ENCODE assay signal across 9 cellular contexts in the genomic region with DNA sequence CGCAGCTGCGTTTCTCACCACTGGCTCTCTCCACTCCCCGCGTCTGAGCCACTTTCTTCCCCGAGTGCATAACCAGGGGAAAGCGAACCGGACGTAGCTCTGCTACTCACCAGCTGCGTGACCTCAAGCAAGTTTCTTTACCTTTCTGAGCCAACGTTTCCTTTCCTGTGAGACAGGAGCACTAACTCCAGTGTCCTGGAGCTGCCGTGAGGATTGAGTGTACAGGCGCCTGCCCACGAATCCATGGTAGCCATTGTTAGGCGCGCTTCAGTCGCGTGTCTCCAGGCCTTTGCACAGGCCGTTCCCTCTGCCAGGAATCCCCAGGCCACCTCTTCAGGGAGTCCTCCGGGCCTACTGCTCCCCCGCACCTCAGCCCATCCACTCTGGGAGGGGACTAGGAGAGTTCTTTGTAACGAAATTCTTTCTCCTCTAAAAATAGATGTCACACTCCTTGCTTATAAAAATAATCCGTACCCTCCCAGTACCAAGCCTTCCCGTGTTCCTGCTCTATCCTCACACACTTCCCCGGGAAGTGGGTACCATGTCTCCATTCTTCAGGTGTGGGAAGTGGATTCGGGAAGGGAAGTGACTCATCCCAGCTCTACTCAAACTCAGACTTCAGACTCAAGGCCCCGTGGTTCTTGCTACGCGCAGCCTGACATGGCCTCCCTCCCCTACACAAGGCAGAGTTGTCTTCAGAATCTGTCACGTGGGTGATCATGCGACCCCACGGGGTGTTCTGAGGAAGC. TPM values are rescaled to one million over a fixed set of nuclear protein-coding genes. Genes with fewer than 3 reads are reported as not detected.
DNase-seq lines count a peak whose midpoint lies in the region; ATAC-seq, FAIRE-seq and TF ChIP-seq lines count a peak whose summit lies in the region.
"Had no signal": no experiment of that assay in that cellular context is flagged by ENCODE, and none has a peak within 500 bp of the region (broad histone marks: within the 10 kb centered on the region; RNA-seq: fewer than 3 reads in every experiment).

No MANE protein-coding gene starts in this region.

- CTCF ChIA-PET in HepG2 (lab: Yijun Ruan, JAX; ENCODE audit: low intra/inter-chr PET ratio, low total read pairs), result no interaction called here

- peak; percentile 51 for ATAC-seq in GM19455 (IDR thresholded peaks at IDR 0.05; ENCODE audit: unreplicated experiment)
- ATAC-seq in HG03521 (IDR thresholded peaks at IDR 0.05; ENCODE audit: unreplicated experiment), result peak; percentile 33
- ATAC-seq in HepG2, result peak; percentile 29

- intact Hi-C loops in HepG2 (cut with micrococcal nuclease; ENCODE audit: unreplicated experiment), result no loop called here

- no peaks in the 10 kb centered on the region for H3K27me3 ChIP-seq in BLaER1 treated with 17β-estradiol and CSF1 and Interleukin-3, amounts not matched to agents 10 nM and 100 nM
- H3K27me3 ChIP-seq in HepG2 (ENCODE audit: control insufficient read depth in 1 of 2, insufficient read depth in 2 of 2, low read length in 2 of 2), result peaks cover 0 to 43% of the 10 kb centered on the region in 2 experiments; a peak in 3 of 5 replicates

- no peak for TF ChIP-seq CTCF in HepG2 (CRISPR knock-in tag; IDR thresholded peaks at IDR 0.05)
- TF ChIP-seq CTCF in GM13976 (IDR thresholded peaks at IDR 0.05; ENCODE audit: borderline replicate concordance, control extremely low read depth, extremely low read depth, insufficient read depth, missing control alignments), result no peak

- 50% methylated on average over 22 of the region's 31 CpGs for WGBS in HepG2 (ENCODE audit: low lambda C conversion rate)

- no peaks in the 10 kb centered on the region for H3K79me2 ChIP-seq in HepG2 (ENCODE audit: insufficient read depth, low read length)

- TF ChIP-seq RAD21 in HepG2 (CRISPR knock-in tag; IDR thresholded peaks at IDR 0.05), result no peak

- no TSS peak for BruUV-seq in HepG2 (replicated peaks; lab: Mats Ljungman, UMichigan)

- in situ Hi-C loops in HepG2 (cut with HindIII; ENCODE audit: extremely low pct_ligation_motif_present, low pct_unique_long_range_greater_than_20kb) (no loop called here), GM13976 (cut with MboI; ENCODE audit: low sequenced_read_pairs, unreplicated experiment) (loop anchor here (5.0 kb wide), 1 partner anchor 108 kb away; no protein-coding TSS in a partner anchor)

- no peaks in the 10 kb centered on the region for H4K20me1 ChIP-seq in BLaER1 treated with 17β-estradiol and CSF1 and Interleukin-3, amounts not matched to agents 10 nM and 100 nM
- no peaks in the 10 kb centered on the region for H4K20me1 ChIP-seq in HepG2 (ENCODE audit: insufficient read depth, low read length)

- H3K4me3 ChIP-seq in BLaER1 treated with 17β-estradiol and CSF1 and Interleukin-3, amounts not matched to agents 10 nM and 100 nM, result peak overlapping the region; percentile 28 to 62 (median 51)
- H3K4me3 ChIP-seq in HepG2 (replicated peaks in 1 of 3; ENCODE audit: insufficient read depth in 1 of 3, low read depth in 2 of 3, low read length in 3 of 3), result peak overlapping the region in 1 of 3 experiments; percentile 41; a peak in 1 of 6 replicates

- POLR2A ChIA-PET in HepG2 (lab: Yijun Ruan, JAX), result no interaction called here

- H3K27ac ChIP-seq in BLaER1 treated with 17β-estradiol and CSF1 and Interleukin-3, amounts not matched to agents 10 nM and 100 nM, result peak overlapping the region; percentile 70 to 99 (median 94)
- H3K27ac ChIP-seq in HepG2 (ENCODE audit: extremely low read length, insufficient read depth, low read length), result no peak overlapping the region
- H3K27ac ChIP-seq: epithelial cell of prostate had no signal

- H3K9ac ChIP-seq in BLaER1 treated with 17β-estradiol and CSF1 and Interleukin-3, amounts not matched to agents 10 nM and 100 nM, result peak overlapping the region; percentile 66 to 92 (median 81)
- H3K9ac ChIP-seq in HepG2 (ENCODE audit: insufficient read depth, low read depth, low read length), result no peak overlapping the region

- H3K9me3 ChIP-seq in BLaER1 treated with 17β-estradiol and CSF1 and Interleukin-3, amounts not matched to agents 10 nM and 100 nM (replicated peaks in 1 of 11), result no peaks in the 10 kb centered on the region
- no peaks in the 10 kb centered on the region for H3K9me3 ChIP-seq in HepG2 (ENCODE audit: low read length)

- DNase-seq in activated CD8-positive, alpha-beta memory T cell treated with anti-CD3 and anti-CD28 coated beads, Interleukin-2, amount 50 U/mL, for 24 hours (ENCODE audit: extremely low read depth), result peak; percentile 35
- DNase-seq in HepG2 (ENCODE audit: low spot score), result no peak
- peak; percentile 67 for DNase-seq in stimulated activated naive CD4-positive, alpha-beta T cell treated with Interleukin-2 at 50 U/mL for 16 hours (lab: John Stamatoyannopoulos, UW)
- no peak for DNase-seq in GM13976 (ENCODE audit: low spot score)
- no peak for DNase-seq in DMS114 treated with DMSO at 0.1 percent for 48 hours (lab: John Stamatoyannopoulos, UW; ENCODE audit: unreplicated experiment)

- H3K36me3 ChIP-seq in BLaER1 treated with 17β-estradiol and CSF1 and Interleukin-3, amounts not matched to agents 10 nM and 100 nM, result no peaks in the 10 kb centered on the region
- H3K36me3 ChIP-seq in HepG2 (replicated peaks in 1 of 2; ENCODE audit: control insufficient read depth in 1 of 2, insufficient read depth in 2 of 2, low read length in 2 of 2), result no peaks in the 10 kb centered on the region

- TF ChIP-seq POLR2A in HepG2 (IDR thresholded peaks at IDR 0.05; ENCODE audit: insufficient read depth in 1 of 2, low read depth in 2 of 2, low read length in 2 of 2), result no peak

- peak overlapping the region; percentile 69 to 95 (median 91) for H3K4me2 ChIP-seq in BLaER1 treated with 17β-estradiol and CSF1 and Interleukin-3, amounts not matched to agents 10 nM and 100 nM
- H3K4me2 ChIP-seq in HepG2 (ENCODE audit: low read depth, low read length), result peak overlapping the region; percentile 54

- TF ChIP-seq EP300 in HepG2 (IDR thresholded peaks at IDR 0.05; ENCODE audit: low read depth in 2 of 2, low read length in 2 of 2), result no peak
- no peak for TF ChIP-seq EP300 in HepG2 (CRISPR knock-in tag; IDR thresholded peaks at IDR 0.05; ENCODE audit: borderline replicate concordance)

- H3K4me1 ChIP-seq in BLaER1 treated with 17β-estradiol and CSF1 and Interleukin-3, amounts not matched to agents 10 nM and 100 nM, result peaks cover 92 to 100% (median 98%) of the 10 kb centered on the region in 10 experiments
- H3K4me1 ChIP-seq in HepG2 (ENCODE audit: insufficient read depth, low read length), result peaks cover 54% of the 10 kb centered on the region

- no peak for FAIRE-seq in HepG2 (lab: Jason Lieb, UNC)

- H2AFZ ChIP-seq in HepG2 (ENCODE audit: low read length), result no peak overlapping the region

TF ChIP-seq in HepG2, 621 proteins besides CTCF, POLR2A, EP300 and RAD21 (continues in another document):
- TF ChIP-seq ZNF768 (CRISPR knock-in tag; IDR thresholded peaks at IDR 0.05), result peak; percentile 75
- peak; percentile 77 for TF ChIP-seq FOSL2 (CRISPR knock-in tag; IDR thresholded peaks at IDR 0.05)
- TF ChIP-seq, protein P1, sequence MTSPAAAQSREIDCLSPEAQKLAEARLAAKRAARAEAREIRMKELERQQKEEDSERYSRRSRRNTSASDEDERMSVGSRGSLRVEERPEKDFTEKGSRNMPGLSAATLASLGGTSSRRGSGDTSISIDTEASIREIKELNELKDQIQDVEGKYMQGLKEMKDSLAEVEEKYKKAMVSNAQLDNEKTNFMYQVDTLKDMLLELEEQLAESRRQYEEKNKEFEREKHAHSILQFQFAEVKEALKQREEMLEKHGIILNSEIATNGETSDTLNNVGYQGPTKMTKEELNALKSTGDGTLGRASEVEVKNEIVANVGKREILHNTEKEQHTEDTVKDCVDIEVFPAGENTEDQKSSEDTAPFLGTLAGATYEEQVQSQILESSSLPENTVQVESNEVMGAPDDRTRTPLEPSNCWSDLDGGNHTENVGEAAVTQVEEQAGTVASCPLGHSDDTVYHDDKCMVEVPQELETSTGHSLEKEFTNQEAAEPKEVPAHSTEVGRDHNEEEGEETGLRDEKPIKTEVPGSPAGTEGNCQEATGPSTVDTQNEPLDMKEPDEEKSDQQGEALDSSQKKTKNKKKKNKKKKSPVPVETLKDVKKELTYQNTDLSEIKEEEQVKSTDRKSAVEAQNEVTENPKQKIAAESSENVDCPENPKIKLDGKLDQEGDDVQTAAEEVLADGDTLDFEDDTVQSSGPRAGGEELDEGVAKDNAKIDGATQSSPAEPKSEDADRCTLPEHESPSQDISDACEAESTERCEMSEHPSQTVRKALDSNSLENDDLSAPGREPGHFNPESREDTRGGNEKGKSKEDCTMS (CRISPR knock-in tag; conservative IDR thresholded peaks at IDR 0.05), result no peak
- TF ChIP-seq FOSL1 (CRISPR knock-in tag; IDR thresholded peaks at IDR 0.05; ENCODE audit: borderline replicate concordance), result 0 out of 2 replicates have a peak, but pooled peaks have one; percentile 15
- no peak for TF ChIP-seq PPARG (CRISPR knock-in tag; conservative IDR thresholded peaks at IDR 0.05)
- no peak for TF ChIP-seq ZNF382 (CRISPR knock-in tag; IDR thresholded peaks at IDR 0.05; ENCODE audit: borderline replicate concordance)
- peak; percentile 48 for TF ChIP-seq RBM39 (IDR thresholded peaks at IDR 0.05; ENCODE audit: low read depth, low read length, poor library complexity, severe bottlenecking)

RNA-seq across cellular contexts. Expression of gene CRB2, which starts 16.2 kb away (rescaled TPM):
- 0.14 and 0.29 TPM in 2 replicates for total RNA-seq in HepG2 (2016; rRNA removed; fragmentation: Illumina TruSeq; extraction: Trizol)
- total RNA-seq in HepG2 (2016; cell fraction: cytosol; rRNA removed; fragmentation: Illumina TruSeq; extraction: Trizol; ENCODE audit: low read depth), result not detected in 2 replicates
- total RNA-seq in HepG2 (2016; cell fraction: insoluble cytoplasmic fraction; rRNA removed; fragmentation: Illumina TruSeq; extraction: Trizol), result 0.09 and 0.28 TPM in 2 replicates
- 0.03 and 0.12 TPM in 2 replicates for total RNA-seq in HepG2 (2016; cell fraction: membrane; rRNA removed; fragmentation: Illumina TruSeq; extraction: Trizol)
- total RNA-seq in HepG2 (2016; cell fraction: nucleus; rRNA removed; fragmentation: Illumina TruSeq; extraction: Trizol), result 0.28 and 0.37 TPM in 2 replicates
- 0.01 and 0.07 TPM in 2 replicates for polyA plus RNA-seq in HepG2 (2011; rRNA removed)
- 0.01 TPM in 1 of 2 replicates, not detected in the other for polyA plus RNA-seq in HepG2 (2011; cell fraction: cytosol; rRNA removed)
- polyA plus RNA-seq in HepG2 (2011; cell fraction: nucleus; rRNA removed), result 0.11 and 0.16 TPM in 2 replicates
- polyA plus RNA-seq in HepG2 (2012), result 0.05 and 0.12 TPM in 2 replicates
- 0.03 TPM in 1 of 2 replicates, not detected in the other for polyA plus RNA-seq in HepG2 (2016; cell fraction: cytosol; fragmentation: Illumina TruSeq; extraction: Trizol; ENCODE audit: low read depth)
- polyA plus RNA-seq in HepG2 (2016; cell fraction: insoluble cytoplasmic fraction; fragmentation: Illumina TruSeq; extraction: Trizol; ENCODE audit: low read depth), result 0.05 and 0.12 TPM in 2 replicates
- polyA plus RNA-seq in HepG2 (2016; cell fraction: membrane; fragmentation: Illumina TruSeq; extraction: Trizol; ENCODE audit: low read depth), result 0.05 and 0.07 TPM in 2 replicates
- 0.37 and 0.41 TPM in 2 replicates for polyA plus RNA-seq in HepG2 (2016; cell fraction: nucleus; fragmentation: Illumina TruSeq; extraction: Trizol; ENCODE audit: insufficient read depth, low read depth)
- 0.05 and 0.50 TPM in 2 replicates for polyA minus RNA-seq in HepG2 (2011; rRNA and poly(A)+ RNA removed; ENCODE audit: low replicate concordance)
- not detected in 2 replicates for polyA minus RNA-seq in HepG2 (2011; cell fraction: cytosol; rRNA and poly(A)+ RNA removed)
- polyA minus RNA-seq in HepG2 (2011; cell fraction: nucleus; rRNA and poly(A)+ RNA removed), result 0.12 and 0.13 TPM in 2 replicates

Comparison
In these comparisons a context has a peak if more than half of its experiments do, and no peak if none do; other contexts are left out.
1. DNase-seq: peak in activated CD8-positive, alpha-beta memory T cell treated with anti-CD3 and anti-CD28 coated beads, Interleukin-2, amount 50 U/mL, for 24 hours (single experiment) and stimulated activated naive CD4-positive, alpha-beta T cell treated with Interleukin-2 at 50 U/mL for 16 hours (single experiment); none in HepG2 (single experiment), GM13976 (single experiment) and DMS114 treated with DMSO at 0.1 percent for 48 hours (single experiment).
2. Peak in every context shown above with its lines, with median percentiles within 50 percentile points of each other: ATAC-seq.